11 cellular contexts compared by ENCODE assay signal in genomic region chr7:36048141-36048901, GRCh38.
DNase-seq lines count a peak whose midpoint lies in the region; ATAC-seq, FAIRE-seq and TF ChIP-seq lines count a peak whose summit lies in the region.
"Had no signal": no experiment of that assay in that cellular context is flagged by ENCODE, and none has a peak within 500 bp of the region (broad histone marks: within the 10 kb centered on the region; RNA-seq: fewer than 3 reads in every experiment).

No MANE protein-coding gene starts in this region.

- H3K4me1 Mint-ChIP-seq in Calu3 (ENCODE audit: low read depth, unreplicated experiment) = peaks cover 13% of the 10 kb centered on the region
- peaks cover 2% of the 10 kb centered on the region for H3K4me1 Mint-ChIP-seq in activated T-cell treated with anti-CD3 and anti-CD28 coated beads, Interleukin-2, amount 50 U/mL, for 24 hours (ENCODE audit: low read depth)

- H3K9me3 Mint-ChIP-seq in Calu3 (ENCODE audit: low read depth, unreplicated experiment) = no peaks in the 10 kb centered on the region
- H3K9me3 Mint-ChIP-seq in activated T-cell treated with anti-CD3 and anti-CD28 coated beads, Interleukin-2, amount 50 U/mL, for 24 hours = no peaks in the 10 kb centered on the region

- no peaks in the 10 kb centered on the region for H3K27me3 Mint-ChIP-seq in Calu3 (ENCODE audit: unreplicated experiment)
- H3K27me3 Mint-ChIP-seq in activated T-cell treated with anti-CD3 and anti-CD28 coated beads, Interleukin-2, amount 50 U/mL, for 24 hours = no peaks in the 10 kb centered on the region

- H3K36me3 Mint-ChIP-seq in Calu3 (ENCODE audit: insufficient read depth, unreplicated experiment) = no peaks in the 10 kb centered on the region
- H3K36me3 Mint-ChIP-seq in activated T-cell treated with anti-CD3 and anti-CD28 coated beads, Interleukin-2, amount 50 U/mL, for 24 hours (ENCODE audit: low read depth) = no peaks in the 10 kb centered on the region

- POLR2A ChIA-PET in Panc1 (lab: Charles Lee) = interaction anchor here (0.6 to 0.7 kb wide), 2 partner anchors 13 to 22 kb away, joined by 4 read pairs; no protein-coding TSS in a partner anchor

- peak; percentile 49; the same call in 1 of the 2 replicates for ATAC-seq in Panc1
- ATAC-seq in sciatic nerve = peak; percentile 87
- ATAC-seq: esophagus mucosa had no signal

- TF ChIP-seq POLR2A in GM12891 (IDR thresholded peaks at IDR 0.05; ENCODE audit: low read depth, low read length) = no peak

- no peaks in the 10 kb centered on the region for H3K36me3 ChIP-seq in Panc1 (ENCODE audit: control insufficient read depth, insufficient read depth, low read length)

- H3K4me3 ChIP-seq in Panc1 (ENCODE audit: low read depth in 2 of 2, low read length in 2 of 2) (no peak overlapping the region), fibroblast of pulmonary artery (replicated peaks; ENCODE audit: low read depth, low read length) (no peak overlapping the region)
- H3K4me3 ChIP-seq: skin epidermis had no signal

- peaks cover 14% of the 10 kb centered on the region for H3K4me1 ChIP-seq in Panc1 (ENCODE audit: control insufficient read depth, insufficient read depth, low read length)

- DNase-seq in GM04504 (ENCODE audit: low read depth) = peak; percentile 91
- no peak for DNase-seq in Panc1 (ENCODE audit: low read depth, low spot score)
- DNase-seq in fibroblast of pulmonary artery (ENCODE audit: low read depth) = peak; percentile 89
- no peak for DNase-seq in sciatic nerve (ENCODE audit: low spot score)
- no peak for DNase-seq in GM12891 (ENCODE audit: insufficient read length, low spot score)
- no peak for DNase-seq in Calu3
- DNase-seq in NCI-H748 treated with DMSO at 0.1 percent for 48 hours (lab: John Stamatoyannopoulos, UW) = no peak
- DNase-seq in activated T-cell treated with anti-CD3 and anti-CD28 coated beads, Interleukin-2, amount 50 U/mL, for 24 hours = no peak
- DNase-seq: NCI-H1105 had no signal

- TF ChIP-seq CTCF in Panc1 (IDR thresholded peaks at IDR 0.05) (no peak), fibroblast of pulmonary artery (IDR thresholded peaks at IDR 0.05; ENCODE audit: low read length, missing control alignments) (no peak), Calu3 (IDR thresholded peaks at IDR 0.05; ENCODE audit: unreplicated experiment) (no peak)

- in situ Hi-C loops in Panc1 (cut with HindIII; ENCODE audit: low pct_unique_long_range_greater_than_20kb, low sequenced_read_pairs) = no loop called here

- no peak for FAIRE-seq in GM12891 (lab: Jason Lieb, UNC)

- CTCF ChIA-PET in Panc1 (lab: Charles Lee) (interaction anchor here (0.7 kb wide), 1 partner anchor 315 kb away, joined by 12 read pairs; no protein-coding TSS in a partner anchor), Calu3 (lab: Charles Lee) (interaction anchor here (1.0 to 1.5 kb wide), 3 partner anchors 10 to 113 kb away, joined by 4 to 6 read pairs (median 4); no protein-coding TSS in a partner anchor)

- H3K27ac Mint-ChIP-seq in Calu3 (ENCODE audit: unreplicated experiment) = no peak overlapping the region
- no peak overlapping the region for H3K27ac Mint-ChIP-seq in activated T-cell treated with anti-CD3 and anti-CD28 coated beads, Interleukin-2, amount 50 U/mL, for 24 hours

- BruUV-seq in Panc1 (replicated peaks; lab: Mats Ljungman, UMichigan) (no TSS peak), Calu3 (replicated peaks; lab: Mats Ljungman, UMichigan) (no TSS peak)

- H3K27me3 ChIP-seq in Panc1 (ENCODE audit: control insufficient read depth, insufficient read depth, low read length) = no peaks in the 10 kb centered on the region

- no peaks in the 10 kb centered on the region for H3K9me3 ChIP-seq in Panc1 (ENCODE audit: control insufficient read depth, insufficient read depth, low read depth, low read length)

- peak overlapping the region; percentile 36 for H3K27ac ChIP-seq in Panc1 (ENCODE audit: low read length)

- no peak overlapping the region for H3K4me3 Mint-ChIP-seq in Calu3 (ENCODE audit: low read depth, unreplicated experiment)
- H3K4me3 Mint-ChIP-seq in activated T-cell treated with anti-CD3 and anti-CD28 coated beads, Interleukin-2, amount 50 U/mL, for 24 hours = no peak overlapping the region

- intact Hi-C loops in Panc1 (cut with micrococcal nuclease; ENCODE audit: unreplicated experiment) = no loop called here
- intact Hi-C loops in sciatic nerve (cut with DNase I) = no loop called here
- intact Hi-C loops in Calu3 (cut with micrococcal nuclease; ENCODE audit: unreplicated experiment) = no loop called here

TF ChIP-seq in GM12891, 5 proteins besides CTCF, POLR2A, EP300 and RAD21:
- TF ChIP-seq POLR2AphosphoS5 (IDR thresholded peaks at IDR 0.05; ENCODE audit: low read depth, low read length) = no peak
- TF ChIP-seq SPI1 (IDR thresholded peaks at IDR 0.05; ENCODE audit: low read depth, low read length) = no peak
- TF ChIP-seq PAX5 (IDR thresholded peaks at IDR 0.05; ENCODE audit: insufficient read depth, low read length, severe bottlenecking) = no peak
- TF ChIP-seq TAF1 (IDR thresholded peaks at IDR 0.05; ENCODE audit: low read depth, low read length) = no peak
- TF ChIP-seq POU2F2 (IDR thresholded peaks at IDR 0.05; ENCODE audit: low read depth, low read length) = no peak

Comparison
In these comparisons a context has a peak if more than half of its experiments do, and no peak if none do; other contexts are left out.
1. DNase-seq: peak in GM04504 (single experiment) and fibroblast of pulmonary artery (single experiment); none in Panc1 (single experiment), sciatic nerve (single experiment), GM12891 (single experiment), Calu3 (single experiment), NCI-H748 treated with DMSO at 0.1 percent for 48 hours (single experiment) and activated T-cell treated with anti-CD3 and anti-CD28 coated beads, Interleukin-2, amount 50 U/mL, for 24 hours (single experiment).